In genomic region chr10:52615349-52615748, GRCh38 we compare ENCODE assay signal across 23 cellular contexts.
DNase-seq lines count a peak whose midpoint lies in the region; ATAC-seq, FAIRE-seq and TF ChIP-seq lines count a peak whose summit lies in the region.
"Had no signal": no experiment of that assay in that cellular context is flagged by ENCODE, and none has a peak within 500 bp of the region (broad histone marks: within the 10 kb centered on the region; RNA-seq: fewer than 3 reads in every experiment).

No MANE protein-coding gene starts in this region.

- H2BK120ac ChIP-seq in IMR-90 (ENCODE audit: low read depth, low read length): peak overlapping the region; percentile 53; the same call in 1 of the 2 replicates

- dilution Hi-C loops in IMR-90 (cut with HindIII; ENCODE audit: low sequenced_read_pairs, unreplicated experiment): no loop called here
- dilution Hi-C loops in keratinocyte (cut with MboI; ENCODE audit: extremely low pct_ligation_motif_present, low sequenced_read_pairs): no loop called here

- no peaks in the 10 kb centered on the region for H3K36me3 ChIP-seq in IMR-90 (ENCODE audit: control insufficient read depth, insufficient read depth, low read length)
- H3K36me3 ChIP-seq in astrocyte (ENCODE audit: insufficient read depth, low read length): no peaks in the 10 kb centered on the region
- H3K36me3 ChIP-seq in keratinocyte (ENCODE audit: control insufficient read depth in 2 of 2, extremely low read depth in 1 of 2, insufficient read depth in 2 of 2, low read length in 2 of 2): no peaks in the 10 kb centered on the region
- no peaks in the 10 kb centered on the region for H3K36me3 ChIP-seq in effector memory CD4-positive, alpha-beta T cell (ENCODE audit: control insufficient read depth, insufficient read depth, low read length)

- no peak for TF ChIP-seq CTCF in IMR-90 (conservative IDR thresholded peaks at IDR 0.05; ENCODE audit: low read depth, low read length)
- TF ChIP-seq CTCF in astrocyte (IDR thresholded peaks at IDR 0.05; ENCODE audit: insufficient read depth, low read depth, low read length): no peak
- no peak for TF ChIP-seq CTCF in keratinocyte (optimal IDR thresholded peaks at IDR 0.05 in 1 of 3, IDR thresholded peaks at IDR 0.05 in 1 of 3, conservative IDR thresholded peaks at IDR 0.05 in 1 of 3; ENCODE audit: extremely low read depth in 1 of 3, insufficient read depth in 2 of 3, low read length in 3 of 3)

- peak overlapping the region; percentile 40; the same call in 1 of the 2 replicates for H3K18ac ChIP-seq in IMR-90 (ENCODE audit: low read depth, low read length)

- intact Hi-C loops in IMR-90 (cut with micrococcal nuclease): no loop called here
- intact Hi-C loops in Right ventricle myocardium inferior (cut with DNase I): no loop called here

- no peak overlapping the region for H3K4me3 ChIP-seq in IMR-90 (ENCODE audit: insufficient read depth, low read depth, low read length)
- H3K4me3 ChIP-seq in astrocyte (ENCODE audit: insufficient read depth, low read depth, low read length): no peak overlapping the region
- no peak overlapping the region for H3K4me3 ChIP-seq in keratinocyte (ENCODE audit: control insufficient read depth in 2 of 3, extremely low read depth in 1 of 3, insufficient read depth in 2 of 3, low read depth in 1 of 3, low read length in 3 of 3)
- no peak overlapping the region for H3K4me3 ChIP-seq in effector memory CD4-positive, alpha-beta T cell (ENCODE audit: insufficient read depth, low read depth, low read length, poor library complexity, severe bottlenecking)
- H3K4me3 ChIP-seq: A549, GM23338 had no signal

- FAIRE-seq in astrocyte (lab: Jason Lieb, UNC) (peak; percentile 92), keratinocyte (lab: Jason Lieb, UNC) (peak; percentile 5)
- FAIRE-seq: G401.6, GM12891, HepG2 had no signal

- H2BK20ac ChIP-seq in IMR-90 (ENCODE audit: low read depth, low read length): peak overlapping the region; percentile 38; the same call in 1 of the 2 replicates

- H3K4me1 ChIP-seq in IMR-90 (ENCODE audit: control insufficient read depth, insufficient read depth, low read length): peaks cover 8% of the 10 kb centered on the region
- H3K4me1 ChIP-seq in astrocyte (ENCODE audit: insufficient read depth, low read length): peaks cover 4% of the 10 kb centered on the region
- H3K4me1 ChIP-seq in keratinocyte (ENCODE audit: control insufficient read depth, extremely low read depth, insufficient read depth, low read length): no peaks in the 10 kb centered on the region
- H3K4me1 ChIP-seq in effector memory CD4-positive, alpha-beta T cell (ENCODE audit: control insufficient read depth, insufficient read depth, low read length, poor library complexity, severe bottlenecking): no peaks in the 10 kb centered on the region
- H3K4me1 ChIP-seq: A549 had no signal

- no peaks in the 10 kb centered on the region for H3K79me1 ChIP-seq in IMR-90 (ENCODE audit: low read depth in 1 of 2, low read length in 2 of 2)

- H3K9me1 ChIP-seq in IMR-90 (ENCODE audit: insufficient read depth, low read length): no peaks in the 10 kb centered on the region
- H3K9me1 ChIP-seq in keratinocyte (ENCODE audit: control insufficient read depth, extremely low read depth, insufficient read depth, low read length): no peaks in the 10 kb centered on the region

- H3K56ac ChIP-seq in IMR-90 (ENCODE audit: extremely low read depth, insufficient read depth, low read length): no peak overlapping the region

- peak; percentile 55 for ATAC-seq in IMR-90 (ENCODE audit: low read depth)
- no peak for ATAC-seq in effector memory CD8-positive, alpha-beta T cell (replicated peaks)
- ATAC-seq in Right ventricle myocardium inferior: no peak
- ATAC-seq: A549, GM23338, HCT116, HepG2 had no signal

- no peak overlapping the region for H3K23ac ChIP-seq in IMR-90 (ENCODE audit: low read depth, low read length)

- no peak overlapping the region for H2AFZ ChIP-seq in IMR-90 (replicated peaks; ENCODE audit: low read length, poor library complexity)
- no peak overlapping the region for H2AFZ ChIP-seq in astrocyte (ENCODE audit: low read depth, low read length)
- no peak overlapping the region for H2AFZ ChIP-seq in keratinocyte (ENCODE audit: control insufficient read depth, low read length)
- H2AFZ ChIP-seq: GM23338 had no signal

- H3K27me3 ChIP-seq in IMR-90 (ENCODE audit: control insufficient read depth, insufficient read depth, low read length) (no peaks in the 10 kb centered on the region), astrocyte (ENCODE audit: insufficient read depth, low read length) (no peaks in the 10 kb centered on the region), keratinocyte (ENCODE audit: control insufficient read depth, extremely low read depth, insufficient read depth, low read length) (peaks cover 5% of the 10 kb centered on the region)
- H3K27me3 ChIP-seq in effector memory CD4-positive, alpha-beta T cell (replicated peaks; ENCODE audit: control insufficient read depth, insufficient read depth, low read length, poor library complexity, severe bottlenecking): no peaks in the 10 kb centered on the region

- TF ChIP-seq POLR2A in IMR-90 (IDR thresholded peaks at IDR 0.05; ENCODE audit: low read depth, low read length): no peak

- CTCF ChIA-PET in IMR-90 (lab: Yijun Ruan, JAX): interaction anchor here (0.9 kb wide), 1 partner anchor 11 kb away, joined by 4 read pairs; no protein-coding TSS in a partner anchor

- no peak overlapping the region; the same call in 1 of the 2 replicates for H2AK5ac ChIP-seq in IMR-90 (ENCODE audit: low read depth, low read length)

- DNase-seq in EH (ENCODE audit: low read depth): peak; percentile 53
- peak; percentile 42 for DNase-seq in IMR-90
- no peak for DNase-seq in astrocyte (ENCODE audit: low read depth)
- no peak for DNase-seq in keratinocyte (ENCODE audit: low read depth, low spot score)
- DNase-seq in effector memory CD4-positive, alpha-beta T cell: no peak
- DNase-seq in effector memory CD8-positive, alpha-beta T cell: no peak
- no peak for DNase-seq in Right ventricle myocardium inferior (ENCODE audit: missing footprints)
- DNase-seq in COLO829 (ENCODE audit: low spot score): no peak
- DNase-seq: AML-193; CD4-positive, alpha-beta memory T cell; COR-L47; DMS 273 treated with DMSO at 0.1 percent for 48 hours; DMS53; DND-41; H7 had no signal

- no TSS peak for BruUV-seq in IMR-90 (replicated peaks; lab: Mats Ljungman, UMichigan)

- H2AK9ac ChIP-seq in IMR-90 (replicated peaks; ENCODE audit: low read depth, low read length, poor library complexity): no peak overlapping the region

- peak overlapping the region; percentile 66 for H2BK5ac ChIP-seq in IMR-90 (ENCODE audit: low read depth, low read length, poor library complexity, severe bottlenecking)

- no peak overlapping the region for H3K27ac Mint-ChIP-seq in astrocyte (ENCODE audit: unreplicated experiment)
- no peak overlapping the region for H3K27ac Mint-ChIP-seq in effector memory CD8-positive, alpha-beta T cell
- H3K27ac Mint-ChIP-seq: CD4-positive, alpha-beta memory T cell; GM23338 had no signal

- no peak overlapping the region for H3K9ac ChIP-seq in IMR-90 (ENCODE audit: low read depth, low read length)
- no peak overlapping the region for H3K9ac ChIP-seq in astrocyte (ENCODE audit: low read length)
- H3K9ac ChIP-seq in keratinocyte (ENCODE audit: control insufficient read depth, extremely low read depth, insufficient read depth, low read length): no peak overlapping the region

- no peak overlapping the region for H4K91ac ChIP-seq in IMR-90 (ENCODE audit: insufficient read depth, low read depth, low read length)

- peak overlapping the region; percentile 39; the same call in 2 of the 3 replicates for H2BK15ac ChIP-seq in IMR-90 (ENCODE audit: low read depth, low read length)

- no peaks in the 10 kb centered on the region for H3K36me3 Mint-ChIP-seq in astrocyte (ENCODE audit: low read depth, unreplicated experiment)
- H3K36me3 Mint-ChIP-seq in effector memory CD8-positive, alpha-beta T cell (ENCODE audit: insufficient read depth): no peaks in the 10 kb centered on the region
- H3K36me3 Mint-ChIP-seq: CD4-positive, alpha-beta memory T cell had no signal

- H3K4ac ChIP-seq in IMR-90 (ENCODE audit: low read depth, low read length): no peak overlapping the region

- H3K4me3 Mint-ChIP-seq in astrocyte (ENCODE audit: unreplicated experiment): no peak overlapping the region
- no peak overlapping the region for H3K4me3 Mint-ChIP-seq in effector memory CD8-positive, alpha-beta T cell
- H3K4me3 Mint-ChIP-seq: CD4-positive, alpha-beta memory T cell; GM23338 had no signal

- H3K14ac ChIP-seq in IMR-90 (replicated peaks; ENCODE audit: low read depth, low read length): no peak overlapping the region

- no peaks in the 10 kb centered on the region for H4K20me1 ChIP-seq in IMR-90 (ENCODE audit: insufficient read depth, low read length)
- no peaks in the 10 kb centered on the region for H4K20me1 ChIP-seq in astrocyte (ENCODE audit: insufficient read depth, low read length)
- H4K20me1 ChIP-seq in keratinocyte (ENCODE audit: control insufficient read depth, extremely low read depth, insufficient read depth, low read length): no peaks in the 10 kb centered on the region

- peak overlapping the region; percentile 26; the same call in 1 of the 2 replicates for H3K4me2 ChIP-seq in IMR-90 (ENCODE audit: low read depth, low read length)
- no peak overlapping the region for H3K4me2 ChIP-seq in astrocyte (ENCODE audit: low read length)
- H3K4me2 ChIP-seq in keratinocyte (ENCODE audit: control insufficient read depth, extremely low read depth, insufficient read depth, low read depth, low read length): no peak overlapping the region
- H3K4me2 ChIP-seq: A549, GM23338 had no signal

- in situ Hi-C loops in IMR-90 (cut with MboI; ENCODE audit: low sequenced_read_pairs): no loop called here

- H4K8ac ChIP-seq in IMR-90 (ENCODE audit: low read depth in 2 of 2, low read length in 2 of 2): peak overlapping the region in 1 of 2 experiments; percentile 60; a peak in 3 of 4 replicates

- POLR2A ChIA-PET in IMR-90 (lab: Charles Lee; ENCODE audit: unreplicated experiment): no interaction called here

- no peaks in the 10 kb centered on the region for H3K27me3 Mint-ChIP-seq in astrocyte (ENCODE audit: low read depth, unreplicated experiment)
- no peaks in the 10 kb centered on the region for H3K27me3 Mint-ChIP-seq in effector memory CD8-positive, alpha-beta T cell
- H3K27me3 Mint-ChIP-seq: CD4-positive, alpha-beta memory T cell had no signal

- no peaks in the 10 kb centered on the region for H3K9me3 Mint-ChIP-seq in astrocyte (ENCODE audit: unreplicated experiment)
- peaks cover 7 to 12% of the 10 kb centered on the region in 2 donors for H3K9me3 Mint-ChIP-seq in effector memory CD8-positive, alpha-beta T cell
- H3K9me3 Mint-ChIP-seq: GM23338 had no signal

- H3K79me2 ChIP-seq in astrocyte (ENCODE audit: insufficient read depth, low read length) (no peaks in the 10 kb centered on the region), keratinocyte (ENCODE audit: control insufficient read depth, insufficient read depth, low read length) (no peaks in the 10 kb centered on the region)

- no peak overlapping the region; the same call in 1 of the 2 replicates for H4K5ac ChIP-seq in IMR-90 (ENCODE audit: low read depth, low read length)

- H3K4me1 Mint-ChIP-seq in astrocyte (ENCODE audit: low read depth, unreplicated experiment): no peaks in the 10 kb centered on the region
- H3K4me1 Mint-ChIP-seq in effector memory CD8-positive, alpha-beta T cell (ENCODE audit: low read depth in 2 of 2): no peaks in the 10 kb centered on the region
- H3K4me1 Mint-ChIP-seq: CD4-positive, alpha-beta memory T cell; GM23338 had no signal

- H3K27ac ChIP-seq in IMR-90 (ENCODE audit: insufficient read depth, low read length): no peak overlapping the region
- H3K27ac ChIP-seq in astrocyte (ENCODE audit: low read depth, low read length): no peak overlapping the region
- no peak overlapping the region for H3K27ac ChIP-seq in keratinocyte (ENCODE audit: control insufficient read depth, insufficient read depth, low read length)
- H3K27ac ChIP-seq in effector memory CD4-positive, alpha-beta T cell (ENCODE audit: insufficient read depth, low read length, poor library complexity, severe bottlenecking): no peak overlapping the region
- H3K27ac ChIP-seq: 22Rv1, A549, C4-2B had no signal

- H3K9me3 ChIP-seq in IMR-90 (ENCODE audit: control insufficient read depth, insufficient read depth, low read length) (no peaks in the 10 kb centered on the region), astrocyte (ENCODE audit: insufficient read depth, low read depth, low read length) (no peaks in the 10 kb centered on the region), keratinocyte (ENCODE audit: control insufficient read depth, low read depth, low read length) (no peaks in the 10 kb centered on the region)
- no peaks in the 10 kb centered on the region for H3K9me3 ChIP-seq in effector memory CD4-positive, alpha-beta T cell (ENCODE audit: control insufficient read depth, low read length)
- H3K9me3 ChIP-seq: A549 had no signal

- no peak for TF ChIP-seq RAD21 in IMR-90 (IDR thresholded peaks at IDR 0.05; ENCODE audit: low read length)

Comparison
In these comparisons a context has a peak if more than half of its experiments do, and no peak if none do; other contexts are left out.
1. DNase-seq: peak in EH (single experiment) and IMR-90 (single experiment); none in astrocyte (single experiment), keratinocyte (single experiment), effector memory CD4-positive, alpha-beta T cell (0 of 3), effector memory CD8-positive, alpha-beta T cell (0 of 3), Right ventricle myocardium inferior (single experiment) and COLO829 (single experiment).